ENCODE assay signal across 8 cellular contexts in genomic region chr11:10298342-10298741, GRCh38. TPM values are rescaled to one million over a fixed set of nuclear protein-coding genes. Genes with fewer than 3 reads are reported as not detected.
DNase-seq lines count a peak whose midpoint lies in the region; ATAC-seq lines count a peak whose summit lies in the region.

No MANE protein-coding gene starts in this region.

- peak; percentile 85 for ATAC-seq in HG02642 (IDR thresholded peaks at IDR 0.05; ENCODE audit: poor library complexity, unreplicated experiment)

- no peaks in the 10 kb centered on the region for H3K27me3 ChIP-seq in mesendoderm (ENCODE audit: insufficient read depth, low read length, poor library complexity)

- H3K27ac ChIP-seq in mesendoderm (ENCODE audit: low read depth, low read length) = no peak overlapping the region

- H3K18ac ChIP-seq in mesendoderm (ENCODE audit: low read length) = no peak overlapping the region

- no peak overlapping the region for H4K5ac ChIP-seq in mesendoderm (ENCODE audit: low read length)

- no peak overlapping the region for H2BK5ac ChIP-seq in mesendoderm (ENCODE audit: low read length)

- no peak overlapping the region for H3K4ac ChIP-seq in mesendoderm (ENCODE audit: low read depth, low read length)

- H3K36me3 ChIP-seq in mesendoderm (ENCODE audit: control insufficient read depth, insufficient read depth, low read length) = no peaks in the 10 kb centered on the region

- DNase-seq in activated gamma-delta T cell treated with Interleukin-2 at 50 U/mL for 16 hours (peak; percentile 43), activated gamma-delta T cell (lab: John Stamatoyannopoulos, UW) (no peak), NCI-H187 treated with DMSO at 0.1 percent for 48 hours (lab: John Stamatoyannopoulos, UW) (peak; percentile 98), skeletal muscle cell (ENCODE audit: low read depth) (peak; percentile 84), C1 segment of cervical spinal cord (lab: John Stamatoyannopoulos, UW) (no peak), mesendoderm (no peak)
- DNase-seq in activated naive CD4-positive, alpha-beta T cell treated with anti-CD3 and anti-CD28 coated beads, Interleukin-2, amount 50 U/mL, for 16 hours = peak; percentile 46

- no peak overlapping the region for H4K8ac ChIP-seq in mesendoderm (ENCODE audit: low read depth, low read length)

- no peak overlapping the region for H3K23ac ChIP-seq in mesendoderm (ENCODE audit: low read length)

- no peak overlapping the region for H2AK5ac ChIP-seq in mesendoderm (ENCODE audit: low read length)

- WGBS in mesendoderm (ENCODE audit: extremely low coverage, insufficient coverage, low lambda C conversion rate) = no CpG with 5 or more reads among the region's 5 CpGs

- no peak overlapping the region for H3K4me2 ChIP-seq in mesendoderm (ENCODE audit: low read length)

- peaks cover 1% of the 10 kb centered on the region for H3K79me2 ChIP-seq in mesendoderm (ENCODE audit: control insufficient read depth, insufficient read depth, low read length)

- no peak overlapping the region for H2BK15ac ChIP-seq in mesendoderm (replicated peaks; ENCODE audit: low read depth)

- H3K4me1 ChIP-seq in mesendoderm (ENCODE audit: control insufficient read depth, low read depth, low read length) = peaks cover 5% of the 10 kb centered on the region

- H3K9ac ChIP-seq in mesendoderm (ENCODE audit: low read length) = no peak overlapping the region

- no peak overlapping the region for H2BK120ac ChIP-seq in mesendoderm (ENCODE audit: low read depth, low read length)

- H3K79me1 ChIP-seq in mesendoderm (ENCODE audit: low read length) = no peaks in the 10 kb centered on the region

- no peak overlapping the region for H3K56ac ChIP-seq in mesendoderm (ENCODE audit: low read length)

- H3K4me3 ChIP-seq in skeletal muscle cell (ENCODE audit: low read depth, low read length) (no peak overlapping the region), mesendoderm (ENCODE audit: low read length) (no peak overlapping the region)

RNA-seq across cellular contexts. Expression of gene SBF2, which starts 4.3 kb away (rescaled TPM):
- 14.5 TPM for polyA plus RNA-seq in mesendoderm (2013, experiment 1 of 2)
- 15.3 TPM for polyA plus RNA-seq in mesendoderm (2013, experiment 2 of 2)

RNA-seq across cellular contexts. Expression of gene ADM, which starts 6.5 kb away (rescaled TPM):
- polyA plus RNA-seq in mesendoderm (2013, experiment 1 of 2) = 12.6 TPM
- polyA plus RNA-seq in mesendoderm (2013, experiment 2 of 2) = 15.2 TPM

Comparison
In these comparisons a context has a peak if more than half of its experiments do, and no peak if none do; other contexts are left out.
1. DNase-seq: peak in activated gamma-delta T cell treated with Interleukin-2 at 50 U/mL for 16 hours (single experiment), NCI-H187 treated with DMSO at 0.1 percent for 48 hours (single experiment), activated naive CD4-positive, alpha-beta T cell treated with anti-CD3 and anti-CD28 coated beads, Interleukin-2, amount 50 U/mL, for 16 hours (single experiment) and skeletal muscle cell (single experiment); none in activated gamma-delta T cell (single experiment), C1 segment of cervical spinal cord (0 of 14) and mesendoderm (single experiment).